In the genomic region with DNA sequence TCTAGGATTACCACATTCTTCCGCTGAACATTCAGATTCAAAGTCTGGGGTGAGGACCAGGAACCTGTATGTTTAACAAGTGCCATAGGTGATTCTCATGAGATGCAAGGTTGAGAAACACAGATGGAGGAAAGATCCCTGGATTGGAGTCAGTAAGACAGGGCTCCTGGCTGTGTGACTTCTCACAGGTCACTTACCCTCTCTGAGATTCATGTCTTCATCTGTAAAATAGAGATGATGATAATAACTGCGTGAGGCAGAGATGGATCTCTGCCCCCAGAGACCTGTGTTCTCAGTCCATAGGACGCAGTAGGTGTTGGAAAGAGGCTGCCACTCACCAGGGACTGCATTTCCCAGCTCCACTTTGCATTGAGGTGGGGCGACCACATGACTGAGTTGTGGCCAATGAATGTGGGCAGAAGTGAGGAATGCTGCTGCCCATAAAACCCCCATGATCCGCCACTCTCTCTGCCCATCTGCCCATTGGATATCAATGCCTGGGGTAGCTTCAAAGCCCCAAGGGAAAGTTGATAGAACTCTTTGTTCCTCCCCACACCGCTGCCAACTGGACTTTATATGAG, we compare ENCODE assay signal across 18 cellular contexts. TPM values are rescaled to one million over a fixed set of nuclear protein-coding genes. Genes with fewer than 3 reads are reported as not detected.
DNase-seq lines count a peak whose midpoint lies in the region; ATAC-seq and TF ChIP-seq lines count a peak whose summit lies in the region.
"Had no signal": no experiment of that assay in that cellular context is flagged by ENCODE, and none has a peak within 500 bp of the region (broad histone marks: within the 10 kb centered on the region; RNA-seq: fewer than 3 reads in every experiment).

No MANE protein-coding gene starts in this region.

- H2BK5ac ChIP-seq in mesenchymal stem cell (ENCODE audit: low read depth, low read length, poor library complexity, severe bottlenecking) = no peak overlapping the region

- ATAC-seq in WTC11 (peak; percentile 46), GM18498 (IDR thresholded peaks at IDR 0.05; ENCODE audit: unreplicated experiment) (no peak), HG02973 (IDR thresholded peaks at IDR 0.05; ENCODE audit: unreplicated experiment) (no peak)
- ATAC-seq: GM23338, HCT116 had no signal

- no peak overlapping the region for H3K4me3 Mint-ChIP-seq in WTC11
- no peak overlapping the region for H3K4me3 Mint-ChIP-seq in activated CD4-positive, alpha-beta memory T cell treated with anti-CD3 and anti-CD28 coated beads, Interleukin-2, amount 10 ng/mL, durations not matched to agents 7 days and 5 days
- H3K4me3 Mint-ChIP-seq: GM23338 had no signal

- H2BK120ac ChIP-seq in mesenchymal stem cell (ENCODE audit: low read depth, low read length) = no peak overlapping the region

- no peak overlapping the region for H3K27ac ChIP-seq in mesenchymal stem cell (ENCODE audit: low read length, poor library complexity, severe bottlenecking)

- TF ChIP-seq EP300 in Ishikawa (IDR thresholded peaks at IDR 0.05; ENCODE audit: borderline replicate concordance) = no peak

- no peaks in the 10 kb centered on the region for H3K9me3 ChIP-seq in mesenchymal stem cell (ENCODE audit: control insufficient read depth, low read length)
- H3K9me3 ChIP-seq: BE2C, Caco-2 had no signal

- CTCF ChIA-PET in WTC11 (lab: Charles Lee) = interaction anchor here (1.2 to 6.2 kb wide), 4 partner anchors 10 to 155 kb away, joined by 3 to 45 read pairs (median 10); no protein-coding TSS in a partner anchor
- CTCF ChIA-PET in activated CD4-positive, alpha-beta memory T cell treated with anti-CD3 and anti-CD28 coated beads, Interleukin-2, amount 10 ng/mL, durations not matched to agents 7 days and 5 days (lab: Charles Lee) = interaction anchor here (1.1 to 2.4 kb wide), 3 partner anchors 15 to 19 kb away, joined by 3 to 11 read pairs (median 3); no protein-coding TSS in a partner anchor

- 81% methylated on average over 6 of the region's 6 CpGs for WGBS in mesenchymal stem cell

- no peak overlapping the region for H2BK12ac ChIP-seq in mesenchymal stem cell (ENCODE audit: low read length in 2 of 2)

- peak overlapping the region; percentile 27 for H4K91ac ChIP-seq in mesenchymal stem cell (ENCODE audit: low read length)

- H3K23ac ChIP-seq in mesenchymal stem cell (ENCODE audit: low read length in 2 of 2) = no peak overlapping the region

- no peak overlapping the region for H3K18ac ChIP-seq in mesenchymal stem cell (ENCODE audit: low read depth in 1 of 2, low read length in 2 of 2)

- peaks cover 15% of the 10 kb centered on the region for H3K4me1 Mint-ChIP-seq in WTC11
- no peaks in the 10 kb centered on the region for H3K4me1 Mint-ChIP-seq in activated CD4-positive, alpha-beta memory T cell treated with anti-CD3 and anti-CD28 coated beads, Interleukin-2, amount 10 ng/mL, durations not matched to agents 7 days and 5 days

- no peak overlapping the region for H3K4ac ChIP-seq in mesenchymal stem cell (ENCODE audit: low read depth in 1 of 2, low read length in 2 of 2)

- POLR2A ChIA-PET in WTC11 (lab: Charles Lee) = interaction anchor here (1.3 kb wide), 1 partner anchor 23 kb away, joined by 3 read pairs; the partner anchor contains the start of gene OSER1
- POLR2A ChIA-PET in activated CD4-positive, alpha-beta memory T cell treated with anti-CD3 and anti-CD28 coated beads, Interleukin-2, amount 10 ng/mL, durations not matched to agents 7 days and 5 days (lab: Charles Lee) = no interaction called here

- peaks cover 0 to 9% of the 10 kb centered on the region in 2 experiments for H3K27me3 ChIP-seq in mesenchymal stem cell (ENCODE audit: control insufficient read depth in 1 of 2, insufficient read depth in 1 of 2, low read length in 2 of 2)
- H3K27me3 ChIP-seq: BE2C had no signal

- no peak overlapping the region for H3K27ac Mint-ChIP-seq in WTC11
- no peak overlapping the region for H3K27ac Mint-ChIP-seq in activated CD4-positive, alpha-beta memory T cell treated with anti-CD3 and anti-CD28 coated beads, Interleukin-2, amount 10 ng/mL, durations not matched to agents 7 days and 5 days
- H3K27ac Mint-ChIP-seq: CD4-positive, CD25-positive, alpha-beta regulatory T cell; GM23338 had no signal

- no peak overlapping the region for H3K9ac ChIP-seq in mesenchymal stem cell (ENCODE audit: low read length)

- peaks cover 1% of the 10 kb centered on the region for H3K9me3 Mint-ChIP-seq in WTC11
- no peaks in the 10 kb centered on the region for H3K9me3 Mint-ChIP-seq in activated CD4-positive, alpha-beta memory T cell treated with anti-CD3 and anti-CD28 coated beads, Interleukin-2, amount 10 ng/mL, durations not matched to agents 7 days and 5 days
- H3K9me3 Mint-ChIP-seq: CD4-positive, CD25-positive, alpha-beta regulatory T cell; GM23338 had no signal

- no peak for DNase-seq in WTC11 (ENCODE audit: low spot score)
- no peak for DNase-seq in mesenchymal stem cell
- no peak for DNase-seq in activated CD4-positive, alpha-beta memory T cell treated with anti-CD3 and anti-CD28 coated beads, Interleukin-2, amount 10 ng/mL, durations not matched to agents 7 days and 5 days
- no peak for DNase-seq in activated CD4-positive, alpha-beta T cell treated with anti-CD3 and anti-CD28 coated beads, Interleukin-2, amount 50 U/mL, for 4 hours
- DNase-seq: ACHN; BE2C; C1 segment of cervical spinal cord; CD4-positive, CD25-positive, alpha-beta regulatory T cell; H7; IMR-90; KG1 had no signal

- H3K27me3 Mint-ChIP-seq in WTC11 (ENCODE audit: low read depth) = no peaks in the 10 kb centered on the region
- no peaks in the 10 kb centered on the region for H3K27me3 Mint-ChIP-seq in activated CD4-positive, alpha-beta memory T cell treated with anti-CD3 and anti-CD28 coated beads, Interleukin-2, amount 10 ng/mL, durations not matched to agents 7 days and 5 days

- no peaks in the 10 kb centered on the region for H3K36me3 Mint-ChIP-seq in WTC11
- no peaks in the 10 kb centered on the region for H3K36me3 Mint-ChIP-seq in activated CD4-positive, alpha-beta memory T cell treated with anti-CD3 and anti-CD28 coated beads, Interleukin-2, amount 10 ng/mL, durations not matched to agents 7 days and 5 days (ENCODE audit: low read depth)
- H3K36me3 Mint-ChIP-seq: CD4-positive, CD25-positive, alpha-beta regulatory T cell had no signal

- H2AK5ac ChIP-seq in mesenchymal stem cell (ENCODE audit: low read length, severe bottlenecking) = no peak overlapping the region

- H3K4me1 ChIP-seq in mesenchymal stem cell (ENCODE audit: control insufficient read depth, insufficient read depth, low read depth, low read length) = peaks cover 4% of the 10 kb centered on the region
- H3K4me1 ChIP-seq: BE2C, Caco-2 had no signal

- no peak overlapping the region for H3K14ac ChIP-seq in mesenchymal stem cell (ENCODE audit: low read length in 2 of 2)

- no peak overlapping the region for H4K8ac ChIP-seq in mesenchymal stem cell (ENCODE audit: low read length)

- H2AFZ ChIP-seq in mesenchymal stem cell (ENCODE audit: low read depth, low read length) = no peak overlapping the region

- TF ChIP-seq RAD21 in Ishikawa (IDR thresholded peaks at IDR 0.05; ENCODE audit: low read depth) = no peak

- H3K4me2 ChIP-seq in mesenchymal stem cell (ENCODE audit: low read length, poor library complexity, severe bottlenecking) = no peak overlapping the region
- H3K4me2 ChIP-seq: GM23338 had no signal

- H3K79me1 ChIP-seq in mesenchymal stem cell (replicated peaks; ENCODE audit: low read length, poor library complexity, severe bottlenecking) = no peaks in the 10 kb centered on the region

- no peak for TF ChIP-seq CTCF in WTC11 (IDR thresholded peaks at IDR 0.05)

- H2BK15ac ChIP-seq in mesenchymal stem cell (ENCODE audit: low read depth, poor library complexity, severe bottlenecking) = no peak overlapping the region

- H3K4me3 ChIP-seq in mesenchymal stem cell (ENCODE audit: insufficient read depth in 1 of 2, low read depth in 1 of 2, low read length in 2 of 2) = no peak overlapping the region
- H3K4me3 ChIP-seq: GM23338 had no signal

- H3K36me3 ChIP-seq in mesenchymal stem cell (ENCODE audit: control insufficient read depth in 1 of 2, insufficient read depth in 2 of 2, low read depth in 1 of 2, low read length in 2 of 2) = no peaks in the 10 kb centered on the region
- H3K36me3 ChIP-seq: BE2C had no signal

TF ChIP-seq in Ishikawa, 13 proteins besides CTCF, POLR2A, EP300 and RAD21:
- TF ChIP-seq TEAD4 (IDR thresholded peaks at IDR 0.05) = no peak
- TF ChIP-seq TCF12 (IDR thresholded peaks at IDR 0.05; ENCODE audit: low read depth) = no peak
- peak; percentile 54 for TF ChIP-seq USF1 (IDR thresholded peaks at IDR 0.05)
TF ChIP-seq in Ishikawa: peak in this region for 1.

TF ChIP-seq in WTC11, 78 proteins besides CTCF, POLR2A, EP300 and RAD21 (continues in another document):
- no peak for TF ChIP-seq ETV6 (CRISPR knock-in tag; IDR thresholded peaks at IDR 0.05)
- TF ChIP-seq USF1 (CRISPR knock-in tag; IDR thresholded peaks at IDR 0.05) = peak; percentile 50; the same call in 1 of the 2 replicates
- TF ChIP-seq NFYB (CRISPR knock-in tag; conservative IDR thresholded peaks at IDR 0.05; ENCODE audit: low read depth) = peak; percentile 48; the same call in 1 of the 2 replicates
- no peak for TF ChIP-seq ZNF121 (CRISPR knock-in tag; IDR thresholded peaks at IDR 0.05)

RNA-seq across cellular contexts. Expression of gene GDAP1L1, which starts 13.6 kb away (rescaled TPM):
- 7.5 to 10.3 TPM (median 8.8 TPM) in 3 replicates for total RNA-seq in WTC11 (2021)
- not detected for polyA plus RNA-seq in mesenchymal stem cell (2013, experiment 1 of 2)
- 0.05 TPM for polyA plus RNA-seq in mesenchymal stem cell (2013, experiment 2 of 2)
- not detected for total RNA-seq in activated CD4-positive, alpha-beta memory T cell treated with anti-CD3 and anti-CD28 coated beads, Interleukin-2, amount 10 ng/mL, durations not matched to agents 7 days and 5 days
- total RNA-seq: CD4-positive, CD25-positive, alpha-beta regulatory T cell; HT-29; IMR-90 had no signal
- polyA plus RNA-seq: IMR-90 had no signal

RNA-seq across cellular contexts. Expression of gene OSER1, which starts 23.0 kb away (rescaled TPM):
- total RNA-seq in WTC11 (2021) = 21.4 to 24.3 TPM (median 21.8 TPM) in 3 replicates
- 18.7 TPM for polyA plus RNA-seq in mesenchymal stem cell (2013, experiment 1 of 2)
- 19.7 TPM for polyA plus RNA-seq in mesenchymal stem cell (2013, experiment 2 of 2)
- 10 to 100 TPM; 30.8 to 31.4 TPM for total RNA-seq in activated CD4-positive, alpha-beta memory T cell treated with anti-CD3 and anti-CD28 coated beads, Interleukin-2, amount 10 ng/mL, durations not matched to agents 7 days and 5 days

RNA-seq across cellular contexts. Expression of gene JPH2, which starts 46.5 kb away (rescaled TPM):
- total RNA-seq in WTC11 (2021) = 0.81 to 1.1 TPM (median 0.94 TPM) in 3 replicates
- polyA plus RNA-seq in mesenchymal stem cell (2013, experiment 1 of 2) = 1.9 TPM
- polyA plus RNA-seq in mesenchymal stem cell (2013, experiment 2 of 2) = 1.8 TPM
- under 1 TPM; 0.05 to 0.10 TPM for total RNA-seq in activated CD4-positive, alpha-beta memory T cell treated with anti-CD3 and anti-CD28 coated beads, Interleukin-2, amount 10 ng/mL, durations not matched to agents 7 days and 5 days
- total RNA-seq: CD4-positive, CD25-positive, alpha-beta regulatory T cell had no signal
- polyA plus RNA-seq: CD4-positive, CD25-positive, alpha-beta regulatory T cell had no signal
